21 cellular contexts compared by ENCODE assay signal in genomic region chr15:74351639-74352038, GRCh38. TPM values are rescaled to one million over a fixed set of nuclear protein-coding genes. Genes with fewer than 3 reads are reported as not detected.
DNase-seq lines count a peak whose midpoint lies in the region; ATAC-seq, FAIRE-seq and TF ChIP-seq lines count a peak whose summit lies in the region.
"Had no signal": no experiment of that assay in that cellular context is flagged by ENCODE, and none has a peak within 500 bp of the region (broad histone marks: within the 10 kb centered on the region; RNA-seq: fewer than 3 reads in every experiment).

No MANE protein-coding gene starts in this region.

- H3K9ac ChIP-seq in H1 (replicated peaks in 1 of 4; ENCODE audit: extremely low read depth in 1 of 4, low read depth in 3 of 4, low read length in 3 of 4): no peak overlapping the region
- peak overlapping the region; percentile 46 for H3K9ac ChIP-seq in mesendoderm (ENCODE audit: low read length)

- H2BK5ac ChIP-seq in H1 (ENCODE audit: low read depth, low read length) (no peak overlapping the region), mesendoderm (ENCODE audit: low read length) (peak overlapping the region; percentile 11)

- no peak overlapping the region for H2BK20ac ChIP-seq in H1 (ENCODE audit: low read length)

- no peaks in the 10 kb centered on the region for H3K79me1 ChIP-seq in H1 (ENCODE audit: low read depth, low read length)
- no peaks in the 10 kb centered on the region for H3K79me1 ChIP-seq in mesendoderm (ENCODE audit: low read length)

- H3K23me2 ChIP-seq in H1 (ENCODE audit: low read depth, low read length): no peaks in the 10 kb centered on the region

- 74% methylated on average over 3 of the region's 3 CpGs; no CpG with 5 or more reads in 1 of the 2 experiments for WGBS in H1 (ENCODE audit: extremely low coverage in 1 of 2, insufficient coverage in 1 of 2, insufficient read length in 1 of 2, insufficient replicate concordance in 2 of 2, low coverage in 1 of 2, low lambda C conversion rate in 2 of 2, missing lambda C conversion rate in 1 of 2), 2 experiments
- no CpG with 5 or more reads among the region's 3 CpGs for WGBS in mesendoderm (ENCODE audit: extremely low coverage, insufficient coverage, low lambda C conversion rate)

- intact Hi-C loops in activated CD4-positive, alpha-beta memory T cell treated with anti-CD3 and anti-CD28 coated beads for 36 hours (cut with micrococcal nuclease): no loop called here
- intact Hi-C loops in left ventricle myocardium superior (cut with micrococcal nuclease): no loop called here

- H3K4me1 Mint-ChIP-seq in activated CD4-positive, alpha-beta memory T cell treated with anti-CD3 and anti-CD28 coated beads for 36 hours (ENCODE audit: low read depth): no peaks in the 10 kb centered on the region
- H3K4me1 Mint-ChIP-seq in T-helper 17 cell: no peaks in the 10 kb centered on the region
- H3K4me1 Mint-ChIP-seq: CD4-positive, alpha-beta memory T cell had no signal

- no peak for TF ChIP-seq RAD21 in H1 (IDR thresholded peaks at IDR 0.05 in 1 of 2, conservative IDR thresholded peaks at IDR 0.05 in 1 of 2; ENCODE audit: low read depth in 2 of 2, low read length in 2 of 2)

- FAIRE-seq in H1 (lab: Jason Lieb, UNC): no peak
- FAIRE-seq: GM12891, GM18507 had no signal

- H2BK12ac ChIP-seq in H1 (ENCODE audit: low read depth, low read length): no peak overlapping the region

- H3K27me3 ChIP-seq in H7 (ENCODE audit: control insufficient read depth, insufficient read depth, low read length) (no peaks in the 10 kb centered on the region), H1 (replicated peaks in 1 of 4; ENCODE audit: control insufficient read depth in 3 of 4, extremely low read depth in 1 of 4, insufficient read depth in 3 of 4, low read length in 3 of 4) (no peaks in the 10 kb centered on the region), mesendoderm (ENCODE audit: insufficient read depth, low read length, poor library complexity) (no peaks in the 10 kb centered on the region)

- no peak overlapping the region for H3K27ac Mint-ChIP-seq in activated CD4-positive, alpha-beta memory T cell treated with anti-CD3 and anti-CD28 coated beads for 36 hours
- no peak overlapping the region for H3K27ac Mint-ChIP-seq in T-helper 17 cell
- H3K27ac Mint-ChIP-seq: CD4-positive, alpha-beta memory T cell had no signal

- no peak overlapping the region for H3K14ac ChIP-seq in H1 (ENCODE audit: insufficient read length)

- DNase-seq in H7: no peak
- no peak for DNase-seq in H1 (ENCODE audit: low read depth in 1 of 2, low spot score in 2 of 2)
- no peak for DNase-seq in mesendoderm
- DNase-seq in activated CD4-positive, alpha-beta memory T cell treated with anti-CD3 and anti-CD28 coated beads for 36 hours: no peak
- no peak for DNase-seq in T-helper 17 cell
- no peak for DNase-seq in left ventricle myocardium superior
- no peak for DNase-seq in HT-29 (ENCODE audit: low spot score)
- DNase-seq: C1 segment of cervical spinal cord; Calu3; CD4-positive, alpha-beta memory T cell; COR-L47; DMS53; DMS79 treated with DMSO at 0.1 percent for 48 hours; GF-D8; HCEC 1CT had no signal

- H2BK15ac ChIP-seq in H1 (ENCODE audit: low read length) (no peak overlapping the region), mesendoderm (replicated peaks; ENCODE audit: low read depth) (no peak overlapping the region)

- H3K23ac ChIP-seq in H1 (ENCODE audit: insufficient read length): no peak overlapping the region
- no peak overlapping the region for H3K23ac ChIP-seq in mesendoderm (ENCODE audit: low read length)

- no peak overlapping the region; a peak in 1 of 4 replicates for H3K4me2 ChIP-seq in H1 (ENCODE audit: insufficient read depth in 1 of 2, low read depth in 2 of 2, low read length in 2 of 2)
- no peak overlapping the region for H3K4me2 ChIP-seq in mesendoderm (ENCODE audit: low read length)

- no peak overlapping the region for H3K4me3 Mint-ChIP-seq in activated CD4-positive, alpha-beta memory T cell treated with anti-CD3 and anti-CD28 coated beads for 36 hours
- H3K4me3 Mint-ChIP-seq in T-helper 17 cell: no peak overlapping the region
- H3K4me3 Mint-ChIP-seq: CD4-positive, alpha-beta memory T cell had no signal

- H4K20me1 ChIP-seq in H1 (replicated peaks in 1 of 2; ENCODE audit: control insufficient read depth in 1 of 2, insufficient read depth in 2 of 2, low read length in 2 of 2): no peaks in the 10 kb centered on the region

- peaks cover 6% of the 10 kb centered on the region for H3K27me3 Mint-ChIP-seq in activated CD4-positive, alpha-beta memory T cell treated with anti-CD3 and anti-CD28 coated beads for 36 hours
- H3K27me3 Mint-ChIP-seq in T-helper 17 cell: peaks cover 18% of the 10 kb centered on the region

- TF ChIP-seq CTCF in HEK293 (tag by site-specific recombination; IDR thresholded peaks at IDR 0.05): no peak
- TF ChIP-seq CTCF in H1 (IDR thresholded peaks at IDR 0.05; ENCODE audit: control extremely low read depth in 1 of 3, insufficient read depth in 1 of 3, low read depth in 1 of 3, low read length in 3 of 3): no peak

- H3K56ac ChIP-seq in H1 (replicated peaks; ENCODE audit: insufficient read length, low read depth, low read length) (no peak overlapping the region), mesendoderm (ENCODE audit: low read length) (peak overlapping the region; percentile 63)

- no peak overlapping the region for H2AFZ ChIP-seq in H1 (ENCODE audit: low read length)

- H2AK5ac ChIP-seq in H1 (ENCODE audit: low read depth, low read length) (no peak overlapping the region), mesendoderm (ENCODE audit: low read length) (peak overlapping the region; percentile 20)

- H4K91ac ChIP-seq in H1 (replicated peaks; ENCODE audit: insufficient read length, low read length): no peak overlapping the region

- H4K8ac ChIP-seq in H1 (ENCODE audit: extremely low read depth, insufficient read depth, low read length): no peak overlapping the region
- H4K8ac ChIP-seq in mesendoderm (ENCODE audit: low read depth, low read length): no peak overlapping the region

- no peak for ATAC-seq in T-helper 17 cell
- no peak for ATAC-seq in left ventricle myocardium superior

- H3K9me3 ChIP-seq in HEK293 (ENCODE audit: control insufficient read depth, insufficient read depth, low read depth, low read length) (no peaks in the 10 kb centered on the region), H1 (ENCODE audit: insufficient read depth in 2 of 2, low read depth in 1 of 2, low read length in 1 of 2) (peaks cover 8 to 9% of the 10 kb centered on the region in 2 experiments; a peak in 2 of 4 replicates), T-helper 17 cell (ENCODE audit: control insufficient read depth, low read length, poor library complexity, severe bottlenecking) (no peaks in the 10 kb centered on the region)

- CTCF ChIA-PET in HEK293 (lab: Yijun Ruan, JAX): interaction anchor here (0.6 to 1.4 kb wide), 6 partner anchors 21 to 311 kb away, joined by 3 to 6 read pairs (median 4); no protein-coding TSS in a partner anchor
- CTCF ChIA-PET in H1 (lab: Charles Lee; ENCODE audit: partially characterized antibody): interaction anchor here (0.7 to 1.2 kb wide), 2 partner anchors 8 to 131 kb away, joined by 3 read pairs; no protein-coding TSS in a partner anchor
- CTCF ChIA-PET in activated CD4-positive, alpha-beta memory T cell treated with anti-CD3 and anti-CD28 coated beads for 36 hours (lab: Charles Lee): no interaction called here

- H3K4me1 ChIP-seq in HEK293 (ENCODE audit: control insufficient read depth, insufficient read depth, low read length) (no peaks in the 10 kb centered on the region), H1 (replicated peaks in 1 of 4; ENCODE audit: control insufficient read depth in 3 of 4, insufficient read depth in 4 of 4, low read length in 3 of 4) (peaks cover 0 to 13% (median 2%) of the 10 kb centered on the region in 4 experiments; a peak in 3 of 7 replicates), mesendoderm (ENCODE audit: control insufficient read depth, low read depth, low read length) (no peaks in the 10 kb centered on the region)

- H3K27ac ChIP-seq in HEK293 (ENCODE audit: extremely low read depth, low read depth, low read length): no peak overlapping the region
- H3K27ac ChIP-seq in H1 (ENCODE audit: low read depth, low read length): no peak overlapping the region
- H3K27ac ChIP-seq in mesendoderm (ENCODE audit: low read depth, low read length): peak overlapping the region; percentile 12

- peaks cover 5% of the 10 kb centered on the region for H3K9me3 Mint-ChIP-seq in activated CD4-positive, alpha-beta memory T cell treated with anti-CD3 and anti-CD28 coated beads for 36 hours

- no peak overlapping the region for H3K18ac ChIP-seq in H1 (ENCODE audit: extremely low read depth, low read length)
- peak overlapping the region; percentile 99 for H3K18ac ChIP-seq in mesendoderm (ENCODE audit: low read length)

- no peak for TF ChIP-seq POLR2A in H1 (IDR thresholded peaks at IDR 0.05; ENCODE audit: control extremely low read depth in 1 of 2, low read depth in 2 of 2, low read length in 2 of 2)

- POLR2A ChIA-PET in HEK293 (lab: Yijun Ruan, JAX): no interaction called here
- POLR2A ChIA-PET in H1 (lab: Charles Lee; ENCODE audit: partially characterized antibody): no interaction called here
- POLR2A ChIA-PET in activated CD4-positive, alpha-beta memory T cell treated with anti-CD3 and anti-CD28 coated beads for 36 hours (lab: Charles Lee): no interaction called here

- H3K4ac ChIP-seq in H1 (replicated peaks; ENCODE audit: insufficient read length, low read depth, low read length): no peak overlapping the region
- H3K4ac ChIP-seq in mesendoderm (ENCODE audit: low read depth, low read length): peak overlapping the region; percentile 99

- no peak for TF ChIP-seq EP300 in H1 (IDR thresholded peaks at IDR 0.05; ENCODE audit: borderline replicate concordance in 1 of 2, low read depth in 2 of 2, low read length in 2 of 2)

- H3K4me3 ChIP-seq in H7 (ENCODE audit: insufficient read depth, low read depth, low read length): peak overlapping the region; percentile 47; the same call in 1 of the 2 replicates
- no peak overlapping the region for H3K4me3 ChIP-seq in HEK293 (ENCODE audit: low read depth, low read length)
- no peak overlapping the region for H3K4me3 ChIP-seq in H1 (ENCODE audit: extremely low read depth in 1 of 4, insufficient read depth in 2 of 4, low read depth in 3 of 4, low read length in 4 of 4)
- no peak overlapping the region for H3K4me3 ChIP-seq in mesendoderm (ENCODE audit: low read length)

- H3K79me2 ChIP-seq in H1 (ENCODE audit: control insufficient read depth in 1 of 2, insufficient read depth in 2 of 2, low read length in 2 of 2): no peaks in the 10 kb centered on the region
- no peaks in the 10 kb centered on the region for H3K79me2 ChIP-seq in mesendoderm (ENCODE audit: control insufficient read depth, insufficient read depth, low read length)

- no peaks in the 10 kb centered on the region for H3K36me3 Mint-ChIP-seq in activated CD4-positive, alpha-beta memory T cell treated with anti-CD3 and anti-CD28 coated beads for 36 hours
- H3K36me3 Mint-ChIP-seq in T-helper 17 cell (ENCODE audit: low read depth): peaks cover 3% of the 10 kb centered on the region

- no peak overlapping the region for H4K5ac ChIP-seq in H1 (ENCODE audit: insufficient read length, low read depth, low read length)
- H4K5ac ChIP-seq in mesendoderm (ENCODE audit: low read length): no peak overlapping the region

- H2BK120ac ChIP-seq in H1 (replicated peaks; ENCODE audit: low read depth, low read length) (peak overlapping the region; percentile 60), mesendoderm (ENCODE audit: low read depth, low read length) (peak overlapping the region; percentile 98)

- no peaks in the 10 kb centered on the region for H3K36me3 ChIP-seq in H7 (replicated peaks; ENCODE audit: control insufficient read depth, insufficient read depth, low read length)
- no peaks in the 10 kb centered on the region for H3K36me3 ChIP-seq in HEK293 (ENCODE audit: control insufficient read depth in 2 of 2, insufficient read depth in 1 of 2, low read length in 2 of 2)
- no peaks in the 10 kb centered on the region for H3K36me3 ChIP-seq in H1 (ENCODE audit: control insufficient read depth in 2 of 4, insufficient read depth in 4 of 4, low read length in 3 of 4)
- H3K36me3 ChIP-seq in mesendoderm (ENCODE audit: control insufficient read depth, insufficient read depth, low read length): no peaks in the 10 kb centered on the region

RNA-seq across cellular contexts. Expression of gene CYP11A1, which starts 15.8 kb away (rescaled TPM):
- total RNA-seq in H7 (2014; rRNA removed; shearing (Covaris generic)): 5.2 and 5.6 TPM in 2 replicates
- total RNA-seq in H1 (2021; fragmentation: NEBNext Ultra II Directional; extraction: Animal tissue kit (Norgen Biotek cat#: 25700)): 1.9 and 3.3 TPM in 2 replicates
- polyA plus RNA-seq in H1 (2011; rRNA removed): 7.2 and 7.5 TPM in 2 replicates
- polyA plus RNA-seq in H1 (2011; cell fraction: cytosol; rRNA removed): 6.9 TPM
- polyA plus RNA-seq in H1 (2011; cell fraction: nucleus; rRNA removed): 7.1 TPM
- 3.6 to 5.9 TPM (median 4.9 TPM) in 4 replicates for polyA plus RNA-seq in H1 (2012, experiment 1 of 2)
- 4.9 TPM for polyA plus RNA-seq in H1 (2012, experiment 2 of 2)
- polyA plus RNA-seq in H1 (2013, experiment 1 of 2): 2.0 TPM
- polyA plus RNA-seq in H1 (2013, experiment 2 of 2): 2.0 TPM
- polyA minus RNA-seq in H1 (2011; rRNA and poly(A)+ RNA removed): 6.3 and 7.6 TPM in 2 replicates
- polyA minus RNA-seq in H1 (2011; cell fraction: cytosol; rRNA and poly(A)+ RNA removed): 4.3 TPM
- 2.8 TPM for polyA minus RNA-seq in H1 (2011; cell fraction: nucleus; rRNA and poly(A)+ RNA removed)
- polyA plus RNA-seq in mesendoderm (2013, experiment 1 of 2): 2.5 TPM
- polyA plus RNA-seq in mesendoderm (2013, experiment 2 of 2): 2.9 TPM
- total RNA-seq in activated CD4-positive, alpha-beta memory T cell treated with anti-CD3 and anti-CD28 coated beads for 36 hours: under 1 TPM in 1 of 2 experiments, not detected in 1; 0.29 TPM
- not detected for total RNA-seq in T-helper 17 cell
- total RNA-seq in left ventricle myocardium superior: 0.55 TPM
- not detected in 2 replicates for total RNA-seq in HT-29 (2014; rRNA removed; shearing (Covaris generic))
- total RNA-seq: A673; Calu3; CD4-positive, alpha-beta memory T cell; G401; H4 had no signal
- polyA plus RNA-seq: CD4-positive, alpha-beta memory T cell had no signal
